ENCODE assay signal across 18 cellular contexts in genomic region chr16:81765111-81765919, GRCh38. TPM values are rescaled to one million over a fixed set of nuclear protein-coding genes. Genes with fewer than 3 reads are reported as not detected.
A peak's percentile ranks its signal among the peaks of the same experiment; 100 is the strongest.
DNase-seq lines count a peak whose midpoint lies in the region; ATAC-seq, FAIRE-seq and TF ChIP-seq lines count a peak whose summit lies in the region.
"Had no signal": no experiment of that assay in that cellular context is flagged by ENCODE, and none has a peak within 500 bp of the region (broad histone marks: within the 10 kb centered on the region; RNA-seq: fewer than 3 reads in every experiment).

No MANE protein-coding gene starts in this region.

- no peak for TF ChIP-seq POLR2A in H1 (IDR thresholded peaks at IDR 0.05; ENCODE audit: control extremely low read depth in 1 of 2, low read depth in 2 of 2, low read length in 2 of 2)

- H3F3A ChIP-seq in PC-9 (ENCODE audit: insufficient read depth, low read depth): no peaks in the 10 kb centered on the region

- H3K9ac ChIP-seq in H1 (replicated peaks in 1 of 4; ENCODE audit: extremely low read depth in 1 of 4, low read depth in 3 of 4, low read length in 3 of 4): no peak overlapping the region

- H4K20me1 ChIP-seq in H1 (replicated peaks in 1 of 2; ENCODE audit: control insufficient read depth in 1 of 2, insufficient read depth in 2 of 2, low read length in 2 of 2) (no peaks in the 10 kb centered on the region), PC-9 (ENCODE audit: insufficient read depth) (no peaks in the 10 kb centered on the region)

- peak; percentile 98 for FAIRE-seq in HTR-8/SVneo (lab: Jason Lieb, UNC)
- peak; percentile 45 for FAIRE-seq in H1 (lab: Jason Lieb, UNC)
- FAIRE-seq: D721Med had no signal

- H2BK5ac ChIP-seq in H1 (ENCODE audit: low read depth, low read length): no peak overlapping the region

- H3K27me3 ChIP-seq in H1 (replicated peaks in 1 of 4; ENCODE audit: control insufficient read depth in 3 of 4, extremely low read depth in 1 of 4, insufficient read depth in 3 of 4, low read length in 3 of 4) (no peaks in the 10 kb centered on the region), lung (ENCODE audit: control insufficient read depth, insufficient read depth) (no peaks in the 10 kb centered on the region), thoracic aorta (replicated peaks; ENCODE audit: insufficient read depth) (no peaks in the 10 kb centered on the region), PC-9 (ENCODE audit: insufficient read depth, low read depth) (no peaks in the 10 kb centered on the region)

- H3K4me3 ChIP-seq in H1 (ENCODE audit: extremely low read depth in 1 of 4, insufficient read depth in 2 of 4, low read depth in 3 of 4, low read length in 4 of 4): no peak overlapping the region
- H3K4me3 ChIP-seq in lung: no peak overlapping the region
- no peak overlapping the region for H3K4me3 ChIP-seq in thoracic aorta
- H3K4me3 ChIP-seq in PC-9: no peak overlapping the region

- DNase-seq in HTR-8/SVneo (ENCODE audit: insufficient read length, low spot score) (no peak), H1 (ENCODE audit: low read depth in 1 of 2, low spot score in 2 of 2) (no peak), lung (ENCODE audit: low spot score) (peak; percentile 41), thoracic aorta (ENCODE audit: low spot score) (no peak), amygdala (lab: John Stamatoyannopoulos, UW) (no peak), PC-9 (no peak)
- DNase-seq: AML-193; DMS79 treated with DMSO at 0.1 percent for 48 hours; HCEC 1CT; NCI-H1105; NCI-H2081; NK-92 treated with Interleukin-12 subunit alpha and Interleukin-12 subunit beta, amount 100 ng/mL, for 24 hours; SHP77 treated with DMSO at 0.1 percent for 48 hours had no signal

- POLR2A ChIA-PET in H1 (lab: Charles Lee; ENCODE audit: partially characterized antibody) (interaction anchor here (1.2 kb wide), 1 partner anchor 9 kb away, joined by 5 read pairs; no protein-coding TSS in a partner anchor), PC-9 (lab: Charles Lee; ENCODE audit: unreplicated experiment) (no interaction called here)

- no peak overlapping the region for H2BK120ac ChIP-seq in H1 (replicated peaks; ENCODE audit: low read depth, low read length)

- no peaks in the 10 kb centered on the region for H3K79me1 ChIP-seq in H1 (ENCODE audit: low read depth, low read length)

- no TSS peak for BruUV-seq in PC-9 (replicated peaks; lab: Mats Ljungman, UMichigan)

- no peaks in the 10 kb centered on the region for H3K4me1 ChIP-seq in H1 (replicated peaks in 1 of 4; ENCODE audit: control insufficient read depth in 3 of 4, insufficient read depth in 4 of 4, low read length in 3 of 4)
- H3K4me1 ChIP-seq in lung (ENCODE audit: control insufficient read depth in 2 of 2, insufficient read depth in 2 of 2, low read length in 2 of 2): peaks cover 0 to 4% of the 10 kb centered on the region in 2 donors
- H3K4me1 ChIP-seq in thoracic aorta (ENCODE audit: control insufficient read depth in 1 of 2, low read depth in 2 of 2): no peaks in the 10 kb centered on the region
- no peaks in the 10 kb centered on the region for H3K4me1 ChIP-seq in PC-9 (replicated peaks; ENCODE audit: insufficient read depth)

- CTCF ChIA-PET in H1 (lab: Charles Lee; ENCODE audit: partially characterized antibody) (interaction anchor here (0.7 to 2.7 kb wide), 16 partner anchors 8 to 362 kb away, joined by 3 to 13 read pairs (median 4); no protein-coding TSS in a partner anchor), PC-9 (lab: Charles Lee) (no interaction called here)

- TF ChIP-seq CTCF in H1 (IDR thresholded peaks at IDR 0.05; ENCODE audit: control extremely low read depth in 1 of 3, insufficient read depth in 1 of 3, low read depth in 1 of 3, low read length in 3 of 3): no peak
- TF ChIP-seq CTCF in lung (IDR thresholded peaks at IDR 0.05; ENCODE audit: control extremely low read depth, extremely low read depth): no peak
- no peak for TF ChIP-seq CTCF in thoracic aorta (IDR thresholded peaks at IDR 0.05)
- TF ChIP-seq CTCF in PC-9 (conservative IDR thresholded peaks at IDR 0.05): no peak

- H4K91ac ChIP-seq in H1 (replicated peaks; ENCODE audit: insufficient read length, low read length): no peak overlapping the region

- H3K23me2 ChIP-seq in H1 (ENCODE audit: low read depth, low read length): no peaks in the 10 kb centered on the region

- no peak overlapping the region for H2BK20ac ChIP-seq in H1 (ENCODE audit: low read length)

- no peak overlapping the region for H3K14ac ChIP-seq in H1 (ENCODE audit: insufficient read length)

- H3K56ac ChIP-seq in H1 (replicated peaks; ENCODE audit: insufficient read length, low read depth, low read length): no peak overlapping the region

- no peaks in the 10 kb centered on the region for H3K9me2 ChIP-seq in PC-9 (ENCODE audit: insufficient read depth)

- intact Hi-C loops in PC-9 (cut with micrococcal nuclease; ENCODE audit: unreplicated experiment): no loop called here

- no peak overlapping the region for H3K27ac ChIP-seq in H1 (ENCODE audit: low read depth, low read length)
- no peak overlapping the region for H3K27ac ChIP-seq in lung (ENCODE audit: low read depth in 1 of 2, low read length in 1 of 2)
- H3K27ac ChIP-seq in thoracic aorta: no peak overlapping the region
- H3K27ac ChIP-seq in PC-9: no peak overlapping the region
- H3K27ac ChIP-seq: C4-2B, HL-60 had no signal

- no peak for TF ChIP-seq RAD21 in H1 (IDR thresholded peaks at IDR 0.05 in 1 of 2, conservative IDR thresholded peaks at IDR 0.05 in 1 of 2; ENCODE audit: low read depth in 2 of 2, low read length in 2 of 2)

- 88% methylated on average over 11 of the region's 11 CpGs; no CpG with 5 or more reads in 1 of the 2 experiments for WGBS in H1 (ENCODE audit: extremely low coverage in 1 of 2, insufficient coverage in 1 of 2, insufficient read length in 1 of 2, insufficient replicate concordance in 2 of 2, low coverage in 1 of 2, low lambda C conversion rate in 2 of 2, missing lambda C conversion rate in 1 of 2), 2 experiments
- WGBS in lung, 2 donors: 92 to 95% methylated on average over 11 of the region's 11 CpGs

- H3K4ac ChIP-seq in H1 (replicated peaks; ENCODE audit: insufficient read length, low read depth, low read length): no peak overlapping the region

- H4K8ac ChIP-seq in H1 (ENCODE audit: extremely low read depth, insufficient read depth, low read length): no peak overlapping the region

- H4K5ac ChIP-seq in H1 (ENCODE audit: insufficient read length, low read depth, low read length): no peak overlapping the region

- H2BK12ac ChIP-seq in H1 (ENCODE audit: low read depth, low read length): no peak overlapping the region

- no peak for TF ChIP-seq EP300 in H1 (IDR thresholded peaks at IDR 0.05; ENCODE audit: borderline replicate concordance in 1 of 2, low read depth in 2 of 2, low read length in 2 of 2)

- no peak overlapping the region for H2AFZ ChIP-seq in H1 (ENCODE audit: low read length)
- no peak overlapping the region for H2AFZ ChIP-seq in PC-9

- H3K9me3 ChIP-seq in H1 (ENCODE audit: insufficient read depth in 2 of 2, low read depth in 1 of 2, low read length in 1 of 2) (no peaks in the 10 kb centered on the region), lung (ENCODE audit: control insufficient read depth in 2 of 2, insufficient read depth in 1 of 2, low read length in 1 of 2) (no peaks in the 10 kb centered on the region), thoracic aorta (no peaks in the 10 kb centered on the region), PC-9 (ENCODE audit: insufficient read depth, low read depth) (no peaks in the 10 kb centered on the region)

- no peak overlapping the region for H3K18ac ChIP-seq in H1 (ENCODE audit: extremely low read depth, low read length)

- no peak overlapping the region for H3K4me2 ChIP-seq in H1 (ENCODE audit: insufficient read depth in 1 of 2, low read depth in 2 of 2, low read length in 2 of 2)
- H3K4me2 ChIP-seq in PC-9: no peak overlapping the region

- no peaks in the 10 kb centered on the region for H3K36me3 ChIP-seq in H1 (ENCODE audit: control insufficient read depth in 2 of 4, insufficient read depth in 4 of 4, low read length in 3 of 4)
- H3K36me3 ChIP-seq in lung (ENCODE audit: control insufficient read depth in 2 of 2, insufficient read depth in 2 of 2, low read length in 2 of 2): no peaks in the 10 kb centered on the region
- no peaks in the 10 kb centered on the region for H3K36me3 ChIP-seq in thoracic aorta
- no peaks in the 10 kb centered on the region for H3K36me3 ChIP-seq in PC-9 (ENCODE audit: low read depth)

- ATAC-seq in lung (ENCODE audit: insufficient read depth, low FRiP score) (no peak), thoracic aorta (ENCODE audit: insufficient number of reproducible peaks, low FRiP score, low read depth) (peak; percentile 48), GM18519 (IDR thresholded peaks at IDR 0.05; ENCODE audit: low FRiP score, unreplicated experiment) (no peak)
- ATAC-seq: SK-N-SH treated with all-trans-retinoic acid at 6 μM for 48 hours had no signal

- no peak overlapping the region for H2BK15ac ChIP-seq in H1 (ENCODE audit: low read length)

- H3K79me2 ChIP-seq in H1 (ENCODE audit: control insufficient read depth in 1 of 2, insufficient read depth in 2 of 2, low read length in 2 of 2) (no peaks in the 10 kb centered on the region), PC-9 (ENCODE audit: low read depth) (no peaks in the 10 kb centered on the region)

- no peak overlapping the region for H2AK5ac ChIP-seq in H1 (ENCODE audit: low read depth, low read length)

- no peak overlapping the region for H3K23ac ChIP-seq in H1 (ENCODE audit: insufficient read length)

RNA-seq across cellular contexts. Expression of gene PLCG2, which starts 13.8 kb away (rescaled TPM):
- total RNA-seq in H1 (2021; fragmentation: NEBNext Ultra II Directional; extraction: Animal tissue kit (Norgen Biotek cat#: 25700)): 5.6 and 6.9 TPM in 2 replicates
- polyA plus RNA-seq in H1 (2011; rRNA removed) (6.1 and 7.5 TPM in 2 replicates), lung (10 to 100 TPM in 1 of 2 donors, 1 to 10 TPM in 1; 8.8 to 31.0 TPM)
- 8.9 TPM for polyA plus RNA-seq in H1 (2011; cell fraction: cytosol; rRNA removed)
- polyA plus RNA-seq in H1 (2011; cell fraction: nucleus; rRNA removed): 20.7 TPM
- polyA plus RNA-seq in H1 (2012, experiment 1 of 2): 4.6 to 7.2 TPM (median 5.9 TPM) in 4 replicates
- 0.89 TPM for polyA plus RNA-seq in H1 (2012, experiment 2 of 2)
- 2.1 TPM for polyA plus RNA-seq in H1 (2013, experiment 1 of 2)
- 1.8 TPM for polyA plus RNA-seq in H1 (2013, experiment 2 of 2)
- 19.9 and 20.7 TPM in 2 replicates for polyA minus RNA-seq in H1 (2011; rRNA and poly(A)+ RNA removed)
- 9.5 TPM for polyA minus RNA-seq in H1 (2011; cell fraction: cytosol; rRNA and poly(A)+ RNA removed)
- polyA minus RNA-seq in H1 (2011; cell fraction: nucleus; rRNA and poly(A)+ RNA removed): 28.3 TPM
- total RNA-seq in lung (10 to 100 TPM; 27.8 to 41.0 TPM), thoracic aorta (10 to 100 TPM; 11.6 to 30.9 TPM), PC-9 (2021) (7.9 and 10.8 TPM in 2 replicates)
